Comparison of ENCODE assay signal across 1 cellular context in the genomic region with DNA sequence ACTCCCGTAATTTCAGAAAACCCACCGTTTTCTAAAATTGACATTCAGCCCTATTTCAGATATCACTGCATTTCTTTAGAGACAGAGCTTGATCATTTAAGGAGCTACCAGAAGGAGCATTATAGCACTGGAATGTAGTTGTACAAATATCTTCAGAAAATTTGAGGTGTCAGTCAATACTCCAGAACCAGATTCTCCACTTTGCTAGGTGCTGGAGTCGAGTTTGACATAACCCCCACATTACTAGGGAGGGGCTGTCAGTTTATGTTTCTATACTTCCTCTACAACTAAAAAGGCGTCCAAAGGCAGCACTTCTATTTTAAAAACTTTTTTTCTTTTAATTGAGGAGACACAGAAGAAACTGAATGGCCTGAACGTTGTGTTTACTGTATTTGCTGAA.
TF ChIP-seq lines count a peak whose summit lies in the region.

No MANE protein-coding gene starts in this region.

TF ChIP-seq in H1, 55 proteins besides CTCF, POLR2A, EP300 and RAD21:
- TF ChIP-seq BRCA1 (IDR thresholded peaks at IDR 0.05; ENCODE audit: low read depth, low read length) (no peak), SUZ12 (IDR thresholded peaks at IDR 0.05; ENCODE audit: low read length) (no peak), CBX8 (IDR thresholded peaks at IDR 0.05; ENCODE audit: borderline replicate concordance, low read depth, low read length) (no peak)
